ENCODE assay signal across 13 cellular contexts in genomic region chr9:22170162-22170932, GRCh38.
DNase-seq lines count a peak whose midpoint lies in the region; ATAC-seq and TF ChIP-seq lines count a peak whose summit lies in the region.
"Had no signal": no experiment of that assay in that cellular context is flagged by ENCODE, and none has a peak within 500 bp of the region (broad histone marks: within the 10 kb centered on the region; RNA-seq: fewer than 3 reads in every experiment).

No MANE protein-coding gene starts in this region.

- peak overlapping the region; percentile 25 for H3K27ac Mint-ChIP-seq in Calu3 (ENCODE audit: unreplicated experiment)
- H3K27ac Mint-ChIP-seq: activated CD4-positive, alpha-beta T cell treated with anti-CD3 and anti-CD28 coated beads for 36 hours; progenitor cell of endocrine pancreas had no signal

- WGBS in liver: 73% methylated on average over 2 of the region's 2 CpGs

- CTCF ChIA-PET in Calu3 (lab: Charles Lee): no interaction called here

- BruUV-seq in Calu3 (replicated peaks; lab: Mats Ljungman, UMichigan): no TSS peak

- no peak overlapping the region for H3K4me3 Mint-ChIP-seq in Calu3 (ENCODE audit: low read depth, unreplicated experiment)
- H3K4me3 Mint-ChIP-seq: activated CD4-positive, alpha-beta T cell treated with anti-CD3 and anti-CD28 coated beads for 36 hours had no signal

- no peaks in the 10 kb centered on the region for H3K9me3 Mint-ChIP-seq in Calu3 (ENCODE audit: low read depth, unreplicated experiment)

- TF ChIP-seq RAD21 in liver (IDR thresholded peaks at IDR 0.05): no peak

- intact Hi-C loops in Calu3 (cut with micrococcal nuclease; ENCODE audit: unreplicated experiment): no loop called here

- DNase-seq in Calu3: no peak
- peak; percentile 38 for DNase-seq in adipocyte (ENCODE audit: low read depth)
- DNase-seq in KG1 (lab: John Stamatoyannopoulos, UW): no peak
- no peak for DNase-seq in globus pallidus (ENCODE audit: low spot score)
- DNase-seq in superior temporal gyrus (ENCODE audit: extremely low spot score): no peak
- DNase-seq: activated CD4-positive, alpha-beta T cell treated with anti-CD3 and anti-CD28 coated beads for 36 hours; NCI-H345 had no signal

- H3K27me3 ChIP-seq in adipocyte (replicated peaks; ENCODE audit: control insufficient read depth, insufficient read depth, low read length): no peaks in the 10 kb centered on the region
- H3K27me3 ChIP-seq in liver (ENCODE audit: control insufficient read depth in 4 of 4, insufficient read depth in 4 of 4, low read length in 3 of 4): peaks cover 0 to 3% (median 0%) of the 10 kb centered on the region in 4 donors

- H3K4me1 Mint-ChIP-seq in Calu3 (ENCODE audit: low read depth, unreplicated experiment): peaks cover 37% of the 10 kb centered on the region
- H3K4me1 Mint-ChIP-seq: activated CD4-positive, alpha-beta T cell treated with anti-CD3 and anti-CD28 coated beads for 36 hours had no signal

- H3K4me3 ChIP-seq in adipocyte (ENCODE audit: low read length): no peak overlapping the region
- no peak overlapping the region for H3K4me3 ChIP-seq in liver (ENCODE audit: low read depth in 1 of 3, low read length in 3 of 3)
- H3K4me3 ChIP-seq: SK-N-MC, thoracic aorta had no signal

- H3K9me3 ChIP-seq in adipocyte (ENCODE audit: control insufficient read depth, low read length): no peaks in the 10 kb centered on the region
- H3K9me3 ChIP-seq in liver (ENCODE audit: control insufficient read depth in 4 of 4, low read length in 3 of 4): no peaks in the 10 kb centered on the region
- H3K9me3 ChIP-seq: thoracic aorta had no signal

- H3K9ac ChIP-seq in adipocyte (ENCODE audit: low read length) (no peak overlapping the region), liver (ENCODE audit: low read depth in 1 of 2, low read length in 2 of 2) (no peak overlapping the region)

- peaks cover 21% of the 10 kb centered on the region for H3K4me1 ChIP-seq in adipocyte (ENCODE audit: control insufficient read depth, insufficient read depth, low read length)
- peaks cover 0 to 6% (median 4%) of the 10 kb centered on the region in 4 donors for H3K4me1 ChIP-seq in liver (ENCODE audit: control insufficient read depth in 4 of 4, insufficient read depth in 4 of 4, low read length in 3 of 4)

- no peaks in the 10 kb centered on the region for H3K36me3 Mint-ChIP-seq in Calu3 (ENCODE audit: insufficient read depth, unreplicated experiment)

- no peaks in the 10 kb centered on the region for H3K27me3 Mint-ChIP-seq in Calu3 (ENCODE audit: unreplicated experiment)

- no peaks in the 10 kb centered on the region for H3K36me3 ChIP-seq in adipocyte (ENCODE audit: control insufficient read depth, insufficient read depth, low read length, severe bottlenecking)
- H3K36me3 ChIP-seq in liver (ENCODE audit: control insufficient read depth in 4 of 4, insufficient read depth in 3 of 4, low read depth in 1 of 4, low read length in 3 of 4): no peaks in the 10 kb centered on the region
- H3K36me3 ChIP-seq: thoracic aorta had no signal

- TF ChIP-seq CTCF in Calu3 (IDR thresholded peaks at IDR 0.05; ENCODE audit: unreplicated experiment) (no peak), liver (IDR thresholded peaks at IDR 0.05; ENCODE audit: low read depth, low read length, missing input control) (no peak)

- no peak overlapping the region for H3K27ac ChIP-seq in liver (ENCODE audit: low read depth in 1 of 2, low read length in 2 of 2)
- H3K27ac ChIP-seq: SK-N-MC had no signal

- ATAC-seq in HG03103 (IDR thresholded peaks at IDR 0.05; ENCODE audit: low read depth, unreplicated experiment) (peak; percentile 7), GM19035 (IDR thresholded peaks at IDR 0.05; ENCODE audit: unreplicated experiment) (no peak)
- ATAC-seq: activated CD4-positive, alpha-beta T cell treated with anti-CD3 and anti-CD28 coated beads for 36 hours had no signal

TF ChIP-seq in liver, 16 proteins besides CTCF, POLR2A, EP300 and RAD21:
- peak; percentile 76 for TF ChIP-seq FOXA1 (IDR thresholded peaks at IDR 0.05)
- TF ChIP-seq SP1 (IDR thresholded peaks at IDR 0.05): no peak
- peak; percentile 84 for TF ChIP-seq FOXA2 (IDR thresholded peaks at IDR 0.05)
- TF ChIP-seq HNF4A (conservative IDR thresholded peaks at IDR 0.05): peak in 1 of 2 donors; percentile 15
- no peak for TF ChIP-seq EGR1 (IDR thresholded peaks at IDR 0.05; ENCODE audit: low read depth in 2 of 2)
